In genomic region chr4:26583865-26584652, GRCh38 we compare ENCODE assay signal across 8 cellular contexts. TPM values are rescaled to one million over a fixed set of nuclear protein-coding genes. Genes with fewer than 3 reads are reported as not detected.
A peak's percentile ranks its signal among the peaks of the same experiment; 100 is the strongest.
DNase-seq lines count a peak whose midpoint lies in the region; ATAC-seq lines count a peak whose summit lies in the region.

TBC1D19 (plus strand) TSS chr4:26584084; CDS start chr4:26584194, 110 bp downstream.

- H3K4me1 Mint-ChIP-seq in IgD-negative memory B cell, result peaks cover 9 to 18% (median 15%) of the 10 kb centered on the region in 3 donors

- H3K27me3 ChIP-seq in esophagus (ENCODE audit: control insufficient read depth in 1 of 2, insufficient read depth in 2 of 2, low read length in 2 of 2), result no peaks in the 10 kb centered on the region
- no peaks in the 10 kb centered on the region for H3K27me3 ChIP-seq in mucosa of stomach (ENCODE audit: control insufficient read depth, insufficient read depth, low read length)

- peak within 1 kb of the TSS; percentile 80 to 98 (median 95) for H3K27ac Mint-ChIP-seq in IgD-negative memory B cell

- peak; percentile 100 for ATAC-seq in GM21576 (IDR thresholded peaks at IDR 0.05; ENCODE audit: unreplicated experiment)

- H3K9me3 Mint-ChIP-seq in IgD-negative memory B cell, result no peaks in the 10 kb centered on the region

- H3K4me3 ChIP-seq in esophagus (ENCODE audit: low read depth in 1 of 2, low read length in 2 of 2) (peak within 1 kb of the TSS; percentile 72 to 93), mucosa of stomach (ENCODE audit: low read length) (peak within 1 kb of the TSS; percentile 75)

- H3K4me1 ChIP-seq in esophagus (ENCODE audit: control insufficient read depth in 2 of 2, insufficient read depth in 2 of 2, low read length in 1 of 2), result no peaks in the 10 kb centered on the region
- H3K4me1 ChIP-seq in mucosa of stomach (ENCODE audit: control insufficient read depth, insufficient read depth, low read length), result no peaks in the 10 kb centered on the region

- DNase-seq in DMS153 (lab: John Stamatoyannopoulos, UW) (peak; percentile 57), OCI-M1 (lab: John Stamatoyannopoulos, UW) (peak; percentile 94)
- DNase-seq in activated T-cell treated with anti-CD3 and anti-CD28 coated beads, Interleukin-2, amount 50 U/mL, for 1 hour, result peak; percentile 91
- peak; percentile 72 to 77 for DNase-seq in stimulated activated CD8-positive, alpha-beta memory T cell treated with anti-CD3 and anti-CD28 coated beads, Interleukin-7, amount 100 ng/mL, for 1 hour (ENCODE audit: low read depth in 2 of 2)

- WGBS in esophagus, 2 donors, result 0% methylated on average over 39 of the region's 39 CpGs

- peak within 1 kb of the TSS; percentile 56 to 85 for H3K27ac ChIP-seq in esophagus (ENCODE audit: low read depth in 2 of 2, low read length in 1 of 2)

- H3K9ac ChIP-seq in mucosa of stomach (ENCODE audit: low read length), result peak within 1 kb of the TSS; percentile 72

- H3K36me3 ChIP-seq in esophagus (ENCODE audit: control insufficient read depth in 2 of 2, insufficient read depth in 2 of 2, low read length in 1 of 2), result no peaks in the 10 kb centered on the region
- H3K36me3 ChIP-seq in mucosa of stomach (ENCODE audit: control insufficient read depth, insufficient read depth, low read length), result no peaks in the 10 kb centered on the region

- H3K9me3 ChIP-seq in esophagus (ENCODE audit: control insufficient read depth in 2 of 2, insufficient read depth in 1 of 2, low read depth in 1 of 2, low read length in 1 of 2) (no peaks in the 10 kb centered on the region), mucosa of stomach (ENCODE audit: control insufficient read depth, low read length) (no peaks in the 10 kb centered on the region)

- H3K4me3 Mint-ChIP-seq in IgD-negative memory B cell, result peak within 1 kb of the TSS; percentile 80 to 99 (median 98)

- H3K27me3 Mint-ChIP-seq in IgD-negative memory B cell, result peaks cover 6% of the 10 kb centered on the region

- H3K36me3 Mint-ChIP-seq in IgD-negative memory B cell, result peaks cover 2% of the 10 kb centered on the region

RNA-seq across cellular contexts. Expression of gene TBC1D19, which starts in this region (rescaled TPM):
- polyA plus RNA-seq in IgD-negative memory B cell (2.7 TPM), esophagus (1 to 10 TPM in 1 of 2 donors, under 1 TPM in 1; 0.77 to 1.5 TPM)

Comparison
In these comparisons a context has a peak if more than half of its experiments do, and no peak if none do; other contexts are left out.
1. Peak in every context shown above with its lines: DNase-seq, ATAC-seq, H3K4me3 ChIP-seq and H3K27ac ChIP-seq.